ENCODE assay signal across 18 cellular contexts in the genomic region with DNA sequence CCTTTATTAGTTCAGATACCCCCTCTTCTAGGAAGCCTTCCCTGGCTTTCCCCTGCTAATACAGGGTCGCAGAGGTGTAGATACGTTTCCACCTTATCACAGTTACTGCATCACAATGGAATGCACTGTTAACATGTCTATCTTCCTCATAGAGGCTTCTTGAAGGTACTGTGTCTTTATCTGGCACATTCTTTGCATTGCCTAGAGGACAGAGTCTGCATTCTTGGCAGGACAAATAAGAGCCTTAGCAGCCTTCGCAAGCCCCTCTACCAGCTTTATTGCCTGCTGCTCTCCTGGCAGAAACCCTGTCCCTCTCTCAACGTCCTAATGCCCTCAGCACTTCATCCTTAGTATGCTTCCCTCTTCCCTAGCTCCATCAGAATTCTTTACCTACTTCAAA. TPM values are rescaled to one million over a fixed set of nuclear protein-coding genes. Genes with fewer than 3 reads are reported as not detected.
DNase-seq lines count a peak whose midpoint lies in the region; ATAC-seq and TF ChIP-seq lines count a peak whose summit lies in the region.
"Had no signal": no experiment of that assay in that cellular context is flagged by ENCODE, and none has a peak within 500 bp of the region (broad histone marks: within the 10 kb centered on the region; RNA-seq: fewer than 3 reads in every experiment).

No MANE protein-coding gene starts in this region.

- H3K36me3 ChIP-seq in RWPE2 (ENCODE audit: low read depth) (no peaks in the 10 kb centered on the region), hepatocyte (replicated peaks; ENCODE audit: insufficient read depth, low read depth) (no peaks in the 10 kb centered on the region), neural progenitor cell (no peaks in the 10 kb centered on the region)

- 23% methylated on average over 4 of the region's 4 CpGs for WGBS in hepatocyte (ENCODE audit: low lambda C conversion rate, missing lambda C conversion rate)

- H2AFZ ChIP-seq in hepatocyte = no peak overlapping the region
- H2AFZ ChIP-seq in neural progenitor cell (replicated peaks) = no peak overlapping the region

- H3K4me1 Mint-ChIP-seq in neural progenitor cell = no peaks in the 10 kb centered on the region
- H3K4me1 Mint-ChIP-seq: CD4-positive, alpha-beta memory T cell had no signal

- H3F3A ChIP-seq in neural progenitor cell (ENCODE audit: low read depth) = no peaks in the 10 kb centered on the region

- H3K4me1 ChIP-seq in RWPE2 (ENCODE audit: insufficient read depth, poor library complexity, severe bottlenecking) = peaks cover 6% of the 10 kb centered on the region
- H3K4me1 ChIP-seq in hepatocyte (ENCODE audit: insufficient read depth) = peaks cover 18% of the 10 kb centered on the region
- no peaks in the 10 kb centered on the region for H3K4me1 ChIP-seq in neural progenitor cell

- H3K36me3 Mint-ChIP-seq in neural progenitor cell = peaks cover 20% of the 10 kb centered on the region
- H3K36me3 Mint-ChIP-seq: CD4-positive, alpha-beta memory T cell had no signal

- H3K4me3 ChIP-seq in RWPE2 (ENCODE audit: severe bottlenecking) (no peak overlapping the region), hepatocyte (no peak overlapping the region), neural progenitor cell (no peak overlapping the region)
- H3K4me3 ChIP-seq: SK-N-MC had no signal

- peaks cover 4% of the 10 kb centered on the region for H3K27me3 Mint-ChIP-seq in neural progenitor cell (ENCODE audit: insufficient read depth, low read depth)

- H3K9ac ChIP-seq in neural progenitor cell = no peak overlapping the region

- H3K9me2 ChIP-seq in hepatocyte (replicated peaks; ENCODE audit: insufficient read depth) = no peaks in the 10 kb centered on the region

- 0 out of 3 replicates have a peak, but pooled peaks have one; percentile 27 for ATAC-seq in RWPE2 (ENCODE audit: low read depth)

- H3K27me3 ChIP-seq in RWPE2 (ENCODE audit: insufficient read depth, poor library complexity, severe bottlenecking) (no peaks in the 10 kb centered on the region), hepatocyte (no peaks in the 10 kb centered on the region), neural progenitor cell (no peaks in the 10 kb centered on the region)

- no peaks in the 10 kb centered on the region for H3K9me3 Mint-ChIP-seq in neural progenitor cell

- no peaks in the 10 kb centered on the region for H4K20me1 ChIP-seq in hepatocyte (ENCODE audit: insufficient read depth, poor library complexity, severe bottlenecking)
- H4K20me1 ChIP-seq in neural progenitor cell (ENCODE audit: low read depth) = no peaks in the 10 kb centered on the region

- DNase-seq in ELF-1 (ENCODE audit: low read depth, low spot score) = peak; percentile 71
- no peak for DNase-seq in RWPE2 (ENCODE audit: low spot score)
- no peak for DNase-seq in hepatocyte (ENCODE audit: low spot score)
- peak; percentile 7 for DNase-seq in neural progenitor cell (ENCODE audit: low spot score)
- no peak for DNase-seq in GOT3 (lab: John Stamatoyannopoulos, UW)
- no peak for DNase-seq in SHP77 (lab: John Stamatoyannopoulos, UW)
- no peak for DNase-seq in stimulated activated CD4-positive, alpha-beta T cell treated with anti-CD3 and anti-CD28 coated beads, Interleukin-4, amount 100 ng/mL, for 4 hours
- DNase-seq in stimulated activated CD4-positive, alpha-beta T cell treated with anti-CD3 and anti-CD28 coated beads, Interleukin-12 subunit alpha, Interleukin-12 subunit beta, amount 100 ng/mL, for 4 hours = no peak
- DNase-seq: CD4-positive, alpha-beta memory T cell; DMS79; NCI-H1417; NCI-H187 treated with DMSO at 0.1 percent for 48 hours; NCI-H2171; NCI-H748 treated with DMSO at 0.1 percent for 48 hours; OCI-M1 had no signal

- no peak overlapping the region for H3K27ac Mint-ChIP-seq in neural progenitor cell
- H3K27ac Mint-ChIP-seq: CD4-positive, alpha-beta memory T cell had no signal

- H3K27ac ChIP-seq in RWPE2 (ENCODE audit: poor library complexity, severe bottlenecking) = no peak overlapping the region
- H3K27ac ChIP-seq in hepatocyte = peak overlapping the region; percentile 80
- H3K27ac ChIP-seq in neural progenitor cell = no peak overlapping the region
- H3K27ac ChIP-seq: HL-60, SK-N-MC had no signal

- no peaks in the 10 kb centered on the region for H3K9me3 ChIP-seq in RWPE2 (ENCODE audit: severe bottlenecking)
- H3K9me3 ChIP-seq in hepatocyte (ENCODE audit: low read depth) = no peaks in the 10 kb centered on the region
- H3K9me3 ChIP-seq in neural progenitor cell (ENCODE audit: low read depth) = no peaks in the 10 kb centered on the region

- no peak overlapping the region for H3K4me3 Mint-ChIP-seq in neural progenitor cell
- H3K4me3 Mint-ChIP-seq: CD4-positive, alpha-beta memory T cell had no signal

- TF ChIP-seq CTCF in RWPE2 (IDR thresholded peaks at IDR 0.05; ENCODE audit: poor library complexity, severe bottlenecking) = no peak
- TF ChIP-seq CTCF in hepatocyte (IDR thresholded peaks at IDR 0.05; ENCODE audit: poor library complexity) = no peak
- no peak for TF ChIP-seq CTCF in neural progenitor cell (IDR thresholded peaks at IDR 0.05)

- H3K79me2 ChIP-seq in hepatocyte (no peaks in the 10 kb centered on the region), neural progenitor cell (ENCODE audit: low read depth) (no peaks in the 10 kb centered on the region)

- H3K4me2 ChIP-seq in hepatocyte (peak overlapping the region; percentile 67), neural progenitor cell (no peak overlapping the region)

RNA-seq across cellular contexts. Expression of a gene that starts 31.6 kb away (rescaled TPM):
- 42.3 and 44.1 TPM in 2 replicates for total RNA-seq in hepatocyte
- 32.3 and 39.6 TPM in 2 replicates for polyA plus RNA-seq in hepatocyte
- total RNA-seq in neural progenitor cell (ENCODE audit: low replicate concordance) = 6.7 and 8.5 TPM in 2 replicates
- total RNA-seq: A172 had no signal
- polyA plus RNA-seq: CD4-positive, alpha-beta memory T cell had no signal

Comparison
In these comparisons a context has a peak if more than half of its experiments do, and no peak if none do; other contexts are left out.
1. DNase-seq: peak in ELF-1 (single experiment) and neural progenitor cell (single experiment); none in RWPE2 (single experiment), hepatocyte (single experiment), GOT3 (single experiment), SHP77 (0 of 2), stimulated activated CD4-positive, alpha-beta T cell treated with anti-CD3 and anti-CD28 coated beads, Interleukin-4, amount 100 ng/mL, for 4 hours (0 of 2) and stimulated activated CD4-positive, alpha-beta T cell treated with anti-CD3 and anti-CD28 coated beads, Interleukin-12 subunit alpha, Interleukin-12 subunit beta, amount 100 ng/mL, for 4 hours (single experiment).